Comparison of ENCODE assay signal across 1 cellular context in genomic region chr10:123507298-123507697, GRCh38.
TF ChIP-seq lines count a peak whose summit lies in the region.

No MANE protein-coding gene starts in this region.

TF ChIP-seq in liver, 16 proteins besides CTCF, POLR2A, EP300 and RAD21 (continued from another document):
- no peak for TF ChIP-seq GABPA (IDR thresholded peaks at IDR 0.05 in 1 of 2, conservative IDR thresholded peaks at IDR 0.05 in 1 of 2)
TF ChIP-seq in liver: peak in this region for 2.
